ENCODE assay signal across 21 cellular contexts in genomic region chr10:22463255-22463654, GRCh38.
DNase-seq lines count a peak whose midpoint lies in the region; ATAC-seq, FAIRE-seq and TF ChIP-seq lines count a peak whose summit lies in the region.
"Had no signal": no experiment of that assay in that cellular context is flagged by ENCODE, and none has a peak within 500 bp of the region (broad histone marks: within the 10 kb centered on the region; RNA-seq: fewer than 3 reads in every experiment).

No MANE protein-coding gene starts in this region.

- TF ChIP-seq RAD21 in HepG2 (CRISPR knock-in tag; IDR thresholded peaks at IDR 0.05): no peak

- intact Hi-C loops in HepG2 (cut with micrococcal nuclease; ENCODE audit: unreplicated experiment) (no loop called here), right lobe of liver (cut with DNase I) (no loop called here)

- no peaks in the 10 kb centered on the region for H3F3A ChIP-seq in GM23338 (replicated peaks; ENCODE audit: low read depth)

- ATAC-seq in HepG2 (no peak), right lobe of liver (no peak), GM23338 (no peak), GM21723 (IDR thresholded peaks at IDR 0.05; ENCODE audit: unreplicated experiment) (no peak)
- ATAC-seq: GM12878, HCT116 had no signal

- no peak for DNase-seq in HepG2 (ENCODE audit: low spot score)
- no peak for DNase-seq in right lobe of liver
- DNase-seq in GM23338 (ENCODE audit: low spot score): no peak
- DNase-seq in chondrocyte (ENCODE audit: low spot score): no peak
- no peak for DNase-seq in HCEC 1CT
- no peak for DNase-seq in A172 (ENCODE audit: low spot score)
- DNase-seq: 8988T; ACHN; CD4-positive, CD25-positive, alpha-beta regulatory T cell; CD8-positive, alpha-beta memory T cell; COR-L47; DMS 273 treated with DMSO at 0.1 percent for 48 hours; DMS53; DND-41; EL; GM23248; Karpas-422 had no signal

- H3K36me3 Mint-ChIP-seq in GM23338 (ENCODE audit: low read depth) (no peaks in the 10 kb centered on the region), chondrocyte (ENCODE audit: low read depth) (no peaks in the 10 kb centered on the region)
- H3K36me3 Mint-ChIP-seq: CD4-positive, CD25-positive, alpha-beta regulatory T cell had no signal

- H3K4me3 Mint-ChIP-seq in GM23338 (no peak overlapping the region), chondrocyte (ENCODE audit: unreplicated experiment) (no peak overlapping the region)
- H3K4me3 Mint-ChIP-seq: CD4-positive, CD25-positive, alpha-beta regulatory T cell; CD8-positive, alpha-beta memory T cell had no signal

- H3K27ac Mint-ChIP-seq in GM23338 (no peak overlapping the region), chondrocyte (ENCODE audit: unreplicated experiment) (peak overlapping the region; percentile 97)
- H3K27ac Mint-ChIP-seq: CD4-positive, CD25-positive, alpha-beta regulatory T cell; CD8-positive, alpha-beta memory T cell had no signal

- H3K9me3 Mint-ChIP-seq in GM23338 (no peaks in the 10 kb centered on the region), chondrocyte (ENCODE audit: low read depth) (no peaks in the 10 kb centered on the region)
- H3K9me3 Mint-ChIP-seq: CD4-positive, CD25-positive, alpha-beta regulatory T cell had no signal

- TF ChIP-seq CTCF in HepG2 (CRISPR knock-in tag; IDR thresholded peaks at IDR 0.05) (no peak), right lobe of liver (IDR thresholded peaks at IDR 0.05) (no peak), GM23338 (conservative IDR thresholded peaks at IDR 0.05; ENCODE audit: low read depth in 2 of 2) (no peak), chondrocyte (IDR thresholded peaks at IDR 0.05) (no peak)

- H3K27me3 ChIP-seq in HepG2 (ENCODE audit: control insufficient read depth in 1 of 2, insufficient read depth in 2 of 2, low read length in 2 of 2) (0 out of 5 replicates have a peak, but pooled peaks cover 0 to 6% of the 10 kb centered on the region in 2 experiments), right lobe of liver (no peaks in the 10 kb centered on the region), GM23338 (ENCODE audit: insufficient read depth) (no peaks in the 10 kb centered on the region)

- WGBS in HepG2 (ENCODE audit: low lambda C conversion rate): 42% methylated on average over 4 of the region's 4 CpGs
- 65% methylated on average over 3 of the region's 4 CpGs for WGBS in right lobe of liver (ENCODE audit: insufficient coverage, low coverage, low lambda C conversion rate, missing lambda C conversion rate)

- TF ChIP-seq POLR2A in HepG2 (IDR thresholded peaks at IDR 0.05; ENCODE audit: insufficient read depth in 1 of 2, low read depth in 2 of 2, low read length in 2 of 2) (no peak), right lobe of liver (IDR thresholded peaks at IDR 0.05) (no peak)

- H3K4me1 ChIP-seq in HepG2 (ENCODE audit: insufficient read depth, low read length) (no peaks in the 10 kb centered on the region), right lobe of liver (peaks cover 0 to 19% (median 4%) of the 10 kb centered on the region in 4 donors), GM23338 (ENCODE audit: insufficient read depth) (peaks cover 5% of the 10 kb centered on the region; the same call in 1 of the 2 replicates)

- H3K9me2 ChIP-seq in GM23338 (ENCODE audit: insufficient read depth): no peaks in the 10 kb centered on the region

- FAIRE-seq in HepG2 (lab: Jason Lieb, UNC): no peak
- FAIRE-seq: GM12878, H54 had no signal

- H3K4me3 ChIP-seq in HepG2 (replicated peaks in 1 of 3; ENCODE audit: insufficient read depth in 1 of 3, low read depth in 2 of 3, low read length in 3 of 3) (no peak overlapping the region), right lobe of liver (no peak overlapping the region), GM23338 (no peak overlapping the region)
- H3K4me3 ChIP-seq: GM12878, GM23248 had no signal

- H3K36me3 ChIP-seq in HepG2 (replicated peaks in 1 of 2; ENCODE audit: control insufficient read depth in 1 of 2, insufficient read depth in 2 of 2, low read length in 2 of 2) (no peaks in the 10 kb centered on the region), right lobe of liver (no peaks in the 10 kb centered on the region), GM23338 (ENCODE audit: insufficient read depth) (no peaks in the 10 kb centered on the region)

- no TSS peak for BruUV-seq in HepG2 (replicated peaks; lab: Mats Ljungman, UMichigan)

- H3K27me3 Mint-ChIP-seq in GM23338 (ENCODE audit: insufficient read depth, low read depth, poor library complexity) (peaks cover 3% of the 10 kb centered on the region), chondrocyte (ENCODE audit: low read depth) (no peaks in the 10 kb centered on the region)

- H2AFZ ChIP-seq in HepG2 (ENCODE audit: low read length) (no peak overlapping the region), GM23338 (0 out of 2 replicates have a peak overlapping the region, but pooled peaks have one; percentile 14)
- H2AFZ ChIP-seq: GM23248 had no signal

- CTCF ChIA-PET in HepG2 (lab: Yijun Ruan, JAX; ENCODE audit: low intra/inter-chr PET ratio, low total read pairs): no interaction called here

- H3K4me2 ChIP-seq in HepG2 (ENCODE audit: low read depth, low read length): no peak overlapping the region
- H3K4me2 ChIP-seq in GM23338: no peak overlapping the region

- H3K4me1 Mint-ChIP-seq in GM23338 (peaks cover 7% of the 10 kb centered on the region), chondrocyte (ENCODE audit: low read depth) (peaks cover 29% of the 10 kb centered on the region)
- H3K4me1 Mint-ChIP-seq: CD8-positive, alpha-beta memory T cell had no signal

- H3K79me2 ChIP-seq in HepG2 (ENCODE audit: insufficient read depth, low read length): no peaks in the 10 kb centered on the region
- H3K79me2 ChIP-seq in GM23338 (replicated peaks; ENCODE audit: insufficient read depth): no peaks in the 10 kb centered on the region

- TF ChIP-seq EP300 in HepG2 (IDR thresholded peaks at IDR 0.05; ENCODE audit: low read depth in 2 of 2, low read length in 2 of 2): no peak
- no peak for TF ChIP-seq EP300 in HepG2 (CRISPR knock-in tag; IDR thresholded peaks at IDR 0.05; ENCODE audit: borderline replicate concordance)

- H4K20me1 ChIP-seq in HepG2 (ENCODE audit: insufficient read depth, low read length) (no peaks in the 10 kb centered on the region), GM23338 (replicated peaks; ENCODE audit: insufficient read depth) (no peaks in the 10 kb centered on the region)

- H3K9me3 ChIP-seq in HepG2 (ENCODE audit: low read length) (no peaks in the 10 kb centered on the region), right lobe of liver (no peaks in the 10 kb centered on the region)

- POLR2A ChIA-PET in HepG2 (lab: Yijun Ruan, JAX): no interaction called here

- H3K9ac ChIP-seq in HepG2 (ENCODE audit: insufficient read depth, low read depth, low read length): no peak overlapping the region
- H3K9ac ChIP-seq: GM23248 had no signal

- H3K27ac ChIP-seq in HepG2 (ENCODE audit: extremely low read length, insufficient read depth, low read length) (no peak overlapping the region), right lobe of liver (no peak overlapping the region), GM23338 (ENCODE audit: low read depth) (no peak overlapping the region)
- H3K27ac ChIP-seq: GM23248 had no signal

- in situ Hi-C loops in HepG2 (cut with HindIII; ENCODE audit: extremely low pct_ligation_motif_present, low pct_unique_long_range_greater_than_20kb): no loop called here

TF ChIP-seq in HepG2, 621 proteins besides CTCF, POLR2A, EP300 and RAD21 (continues in another document):
- peak; percentile 41 to 71; a peak in 2 of 4 replicates for TF ChIP-seq MAFK (conservative IDR thresholded peaks at IDR 0.05 in 1 of 2, IDR thresholded peaks at IDR 0.05 in 1 of 2; ENCODE audit: low read length in 2 of 2)
- TF ChIP-seq ZNF704 (CRISPR knock-in tag; IDR thresholded peaks at IDR 0.05; ENCODE audit: borderline replicate concordance): no peak
- no peak for TF ChIP-seq ZNF335 (CRISPR knock-in tag; IDR thresholded peaks at IDR 0.05)
- TF ChIP-seq MAFF (IDR thresholded peaks at IDR 0.05; ENCODE audit: low read depth, low read length): 0 out of 2 replicates have a peak, but pooled peaks have one; percentile 34
- TF ChIP-seq CBX5 (CRISPR knock-in tag; IDR thresholded peaks at IDR 0.05; ENCODE audit: borderline replicate concordance): no peak
- no peak for TF ChIP-seq ZNF629 (CRISPR knock-in tag; conservative IDR thresholded peaks at IDR 0.05)
- no peak for TF ChIP-seq ZNF101 (CRISPR knock-in tag; IDR thresholded peaks at IDR 0.05; ENCODE audit: borderline replicate concordance, low read depth)
- no peak for TF ChIP-seq KDM5A (IDR thresholded peaks at IDR 0.05; ENCODE audit: borderline replicate concordance, low read length)
